ENCODE assay signal across 21 cellular contexts in the genomic region with DNA sequence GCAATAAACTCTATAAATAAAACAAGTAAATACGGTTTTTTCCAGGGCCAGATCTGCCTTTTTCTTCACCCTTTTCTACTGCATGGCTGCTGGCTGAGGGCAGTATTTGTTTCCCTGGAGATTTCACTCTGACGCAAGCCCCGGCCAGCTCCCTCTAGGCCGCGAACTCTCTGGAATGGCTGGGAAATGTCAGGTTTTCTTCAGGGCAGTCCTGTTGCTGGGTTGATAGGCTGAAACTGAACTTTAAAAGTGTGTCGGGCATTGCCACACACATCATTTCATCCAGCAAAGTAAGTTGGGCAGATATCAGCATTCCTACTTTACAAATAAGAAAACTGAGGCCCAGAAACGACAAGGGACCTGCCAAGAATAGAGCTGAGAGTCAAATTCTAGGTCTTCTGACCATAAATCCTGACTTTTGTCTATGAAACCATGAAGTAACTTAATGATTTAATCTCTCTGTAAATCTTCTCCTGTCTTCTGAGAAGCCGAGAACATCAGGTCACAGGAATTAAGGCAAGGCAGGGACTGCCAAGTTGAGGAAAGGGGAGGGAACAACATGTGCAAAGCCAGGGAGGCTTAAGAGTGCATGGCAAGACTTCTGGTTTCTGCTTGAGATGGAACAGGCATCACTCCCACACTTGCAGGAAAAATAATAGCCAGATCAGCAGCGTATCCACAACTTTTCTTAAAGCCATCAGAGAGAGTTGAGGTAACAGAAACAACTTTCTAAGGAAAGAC.
DNase-seq lines count a peak whose midpoint lies in the region; ATAC-seq and TF ChIP-seq lines count a peak whose summit lies in the region.
"Had no signal": no experiment of that assay in that cellular context is flagged by ENCODE, and none has a peak within 500 bp of the region (broad histone marks: within the 10 kb centered on the region; RNA-seq: fewer than 3 reads in every experiment).

No MANE protein-coding gene starts in this region.

- H2BK12ac ChIP-seq in H9 (ENCODE audit: insufficient read length, low read depth, low read length), result no peak overlapping the region

- H3K27ac ChIP-seq in esophagus muscularis mucosa (replicated peaks in 1 of 4) (peak overlapping the region; percentile 9 to 52 (median 28)), hepatocyte (no peak overlapping the region), endodermal cell (ENCODE audit: low read depth, low read length) (no peak overlapping the region), H9 (ENCODE audit: insufficient read length, low read depth, low read length) (no peak overlapping the region)
- no peak overlapping the region for H3K27ac ChIP-seq in effector memory CD4-positive, alpha-beta T cell (ENCODE audit: insufficient read depth, low read length, poor library complexity, severe bottlenecking)
- H3K27ac ChIP-seq: epithelial cell of prostate, HL-60, neutrophil, spleen had no signal

- no peak overlapping the region for H2AK5ac ChIP-seq in H9 (ENCODE audit: insufficient read length, low read length)

- TF ChIP-seq EP300 in esophagus muscularis mucosa (IDR thresholded peaks at IDR 0.05), result no peak

- no peak overlapping the region for H3K18ac ChIP-seq in H9 (ENCODE audit: insufficient read length, low read depth, low read length)

- peaks cover 6% of the 10 kb centered on the region for H3K9me3 Mint-ChIP-seq in endodermal cell
- 0 out of 5 replicates have a peak, but pooled peaks cover 0 to 3% of the 10 kb centered on the region in 2 experiments for H3K9me3 Mint-ChIP-seq in H9

- H3K56ac ChIP-seq in H9 (ENCODE audit: insufficient read length, low read depth, low read length), result no peak overlapping the region

- H3K27me3 Mint-ChIP-seq in endodermal cell (ENCODE audit: insufficient read depth) (peaks cover 2% of the 10 kb centered on the region), H9 (ENCODE audit: low read depth) (no peaks in the 10 kb centered on the region; the same call in 1 of the 2 replicates)

- TF ChIP-seq POLR2A in esophagus muscularis mucosa (IDR thresholded peaks at IDR 0.05; ENCODE audit: low read depth), result no peak

- H3K4ac ChIP-seq in H9 (ENCODE audit: low read depth, low read length), result no peak overlapping the region

- no peak overlapping the region for H2BK120ac ChIP-seq in H9 (ENCODE audit: low read depth, low read length, poor library complexity, severe bottlenecking)

- H4K20me1 ChIP-seq in hepatocyte (ENCODE audit: insufficient read depth, poor library complexity, severe bottlenecking) (no peaks in the 10 kb centered on the region), H9 (ENCODE audit: control insufficient read depth, insufficient read depth, insufficient read length) (no peaks in the 10 kb centered on the region)

- H2BK5ac ChIP-seq in H9 (ENCODE audit: insufficient read length, low read length), result no peak overlapping the region

- no peak overlapping the region for H3K4me3 Mint-ChIP-seq in endodermal cell
- H3K4me3 Mint-ChIP-seq in H9, result no peak overlapping the region
- H3K4me3 Mint-ChIP-seq: T-helper 2 cell treated with Interferon-gamma antibody and Interleukin-4, amounts not matched to agents 5 μg/mL and 100 μg/mL, for 36 hours had no signal

- no peak for TF ChIP-seq CTCF in esophagus muscularis mucosa (IDR thresholded peaks at IDR 0.05)
- no peak for TF ChIP-seq CTCF in hepatocyte (IDR thresholded peaks at IDR 0.05; ENCODE audit: poor library complexity)
- TF ChIP-seq CTCF in endodermal cell (conservative IDR thresholded peaks at IDR 0.05), result no peak
- TF ChIP-seq CTCF in H9 (conservative IDR thresholded peaks at IDR 0.05), result no peak

- no peak overlapping the region for H3K27ac Mint-ChIP-seq in endodermal cell
- peak overlapping the region in 1 of 3 experiments; percentile 38; a peak in 1 of 7 replicates for H3K27ac Mint-ChIP-seq in H9
- H3K27ac Mint-ChIP-seq: T-helper 2 cell treated with Interferon-gamma antibody and Interleukin-4, amounts not matched to agents 5 μg/mL and 100 μg/mL, for 36 hours had no signal

- no peak overlapping the region for H3K23ac ChIP-seq in H9 (ENCODE audit: insufficient read length, low read depth, low read length)

- H2AFZ ChIP-seq in hepatocyte (no peak overlapping the region), H9 (ENCODE audit: low read length) (no peak overlapping the region)

- H3K9me3 ChIP-seq in esophagus muscularis mucosa (no peaks in the 10 kb centered on the region), hepatocyte (ENCODE audit: low read depth) (no peaks in the 10 kb centered on the region), endodermal cell (ENCODE audit: control insufficient read depth, low read length) (no peaks in the 10 kb centered on the region), H9 (ENCODE audit: control insufficient read depth, low read depth, low read length) (no peaks in the 10 kb centered on the region)
- peaks cover 4% of the 10 kb centered on the region for H3K9me3 ChIP-seq in effector memory CD4-positive, alpha-beta T cell (ENCODE audit: control insufficient read depth, low read length)
- H3K9me3 ChIP-seq: neutrophil, tibial nerve had no signal

- H3T11ph ChIP-seq in H9 (ENCODE audit: low read length), result no peak overlapping the region

- no peak overlapping the region for H4K5ac ChIP-seq in H9 (ENCODE audit: insufficient read length, low read depth, low read length)

- WGBS in esophagus muscularis mucosa, result 45% methylated on average over 9 of the region's 9 CpGs
- 63% methylated on average over 9 of the region's 9 CpGs for WGBS in hepatocyte (ENCODE audit: low lambda C conversion rate, missing lambda C conversion rate)
- 87 to 92% methylated on average over 4 to 9 of the region's 9 CpGs for WGBS in endodermal cell (ENCODE audit: insufficient coverage in 1 of 2, insufficient read length in 1 of 2), 2 experiments
- no CpG with 5 or more reads among the region's 9 CpGs for WGBS in H9 (ENCODE audit: extremely low coverage, insufficient read length, low lambda C conversion rate)

- no peak overlapping the region for H4K91ac ChIP-seq in H9 (ENCODE audit: insufficient read length, low read depth, low read length)

- H3K4me2 ChIP-seq in hepatocyte (no peak overlapping the region), H9 (ENCODE audit: insufficient read depth, insufficient read length, low read length) (no peak overlapping the region)

- H2BK20ac ChIP-seq in H9 (ENCODE audit: low read depth, low read length, poor library complexity, severe bottlenecking), result no peak overlapping the region

- H3K27me3 ChIP-seq in esophagus muscularis mucosa (no peaks in the 10 kb centered on the region), hepatocyte (no peaks in the 10 kb centered on the region), endodermal cell (ENCODE audit: control insufficient read depth, insufficient read depth, low read length, poor library complexity, severe bottlenecking) (no peaks in the 10 kb centered on the region), H9 (ENCODE audit: insufficient read depth, low read length) (no peaks in the 10 kb centered on the region)
- H3K27me3 ChIP-seq in effector memory CD4-positive, alpha-beta T cell (replicated peaks; ENCODE audit: control insufficient read depth, insufficient read depth, low read length, poor library complexity, severe bottlenecking), result no peaks in the 10 kb centered on the region
- H3K27me3 ChIP-seq: neutrophil, spleen, tibial nerve had no signal

- no peaks in the 10 kb centered on the region for H3K23me2 ChIP-seq in H9 (ENCODE audit: insufficient read length, low read depth, low read length, poor library complexity, severe bottlenecking)

- no peak overlapping the region for H2BK15ac ChIP-seq in H9 (ENCODE audit: low read depth, low read length)

- no peaks in the 10 kb centered on the region for H3K9me2 ChIP-seq in hepatocyte (replicated peaks; ENCODE audit: insufficient read depth)

- H3K4me3 ChIP-seq in esophagus muscularis mucosa (no peak overlapping the region), hepatocyte (no peak overlapping the region), endodermal cell (ENCODE audit: low read length) (no peak overlapping the region)
- no peak overlapping the region for H3K4me3 ChIP-seq in effector memory CD4-positive, alpha-beta T cell (ENCODE audit: insufficient read depth, low read depth, low read length, poor library complexity, severe bottlenecking)
- H3K4me3 ChIP-seq: spleen, tibial nerve had no signal

- H3K79me1 ChIP-seq in H9 (ENCODE audit: insufficient read depth, low read depth, low read length, poor library complexity, severe bottlenecking), result no peaks in the 10 kb centered on the region

- H3K4me1 Mint-ChIP-seq in endodermal cell, result no peaks in the 10 kb centered on the region
- H3K4me1 Mint-ChIP-seq in H9, result no peaks in the 10 kb centered on the region

- H3K79me2 ChIP-seq in hepatocyte, result no peaks in the 10 kb centered on the region
- H3K79me2 ChIP-seq in H9 (ENCODE audit: insufficient read depth, low read length), result no peaks in the 10 kb centered on the region

- peak; percentile 17 for DNase-seq in Ammon's horn (ENCODE audit: low spot score)
- peak; percentile 72 for DNase-seq in esophagus muscularis mucosa (ENCODE audit: extremely low spot score)
- DNase-seq in hepatocyte (ENCODE audit: low spot score), result peak; percentile 46
- peak; percentile 59 for DNase-seq in sciatic nerve (ENCODE audit: low spot score)
- no peak for DNase-seq in endodermal cell
- DNase-seq in NCI-H748 (lab: John Stamatoyannopoulos, UW; ENCODE audit: unreplicated experiment), result no peak
- DNase-seq in effector memory CD4-positive, alpha-beta T cell, result no peak
- DNase-seq in H9, result no peak
- DNase-seq: activated CD4-positive, CD25-positive, alpha-beta regulatory T cell; DMS 273 treated with DMSO at 0.1 percent for 48 hours; GF-D8; GOT3; KG1; NCI-H2029 treated with DMSO at 0.1 percent for 48 hours; NCI-H510A treated with DMSO at 0.1 percent for 48 hours; spleen had no signal

- H3K36me3 ChIP-seq in esophagus muscularis mucosa (no peaks in the 10 kb centered on the region), hepatocyte (replicated peaks; ENCODE audit: insufficient read depth, low read depth) (no peaks in the 10 kb centered on the region), endodermal cell (ENCODE audit: control insufficient read depth, insufficient read depth, low read length) (no peaks in the 10 kb centered on the region)
- H3K36me3 ChIP-seq in effector memory CD4-positive, alpha-beta T cell (ENCODE audit: control insufficient read depth, insufficient read depth, low read length), result no peaks in the 10 kb centered on the region
- H3K36me3 ChIP-seq: neutrophil, spleen, tibial nerve had no signal

- intact Hi-C loops in esophagus muscularis mucosa (cut with DNase I) (no loop called here), sciatic nerve (cut with DNase I) (no loop called here)

- H3K36me3 Mint-ChIP-seq in endodermal cell (ENCODE audit: low read depth) (no peaks in the 10 kb centered on the region), H9 (ENCODE audit: insufficient read depth in 1 of 3, low read depth in 3 of 3) (no peaks in the 10 kb centered on the region)

- no peak overlapping the region for H3K9ac ChIP-seq in endodermal cell (ENCODE audit: extremely low read depth, low read length, poor library complexity, severe bottlenecking)
- no peak overlapping the region for H3K9ac ChIP-seq in H9 (ENCODE audit: extremely low read depth, insufficient read length, low read length)

- no peak overlapping the region for H3K14ac ChIP-seq in H9 (ENCODE audit: insufficient read depth, low read length)

- ATAC-seq in sciatic nerve, result peak; percentile 88

- no peak overlapping the region for H4K8ac ChIP-seq in H9 (replicated peaks; ENCODE audit: insufficient read length, low read depth, low read length)

- no peaks in the 10 kb centered on the region for H3K4me1 ChIP-seq in esophagus muscularis mucosa
- H3K4me1 ChIP-seq in hepatocyte (ENCODE audit: insufficient read depth), result no peaks in the 10 kb centered on the region
- no peaks in the 10 kb centered on the region for H3K4me1 ChIP-seq in endodermal cell (ENCODE audit: control insufficient read depth, insufficient read depth, low read length)
- no peaks in the 10 kb centered on the region for H3K4me1 ChIP-seq in effector memory CD4-positive, alpha-beta T cell (ENCODE audit: control insufficient read depth, insufficient read depth, low read length, poor library complexity, severe bottlenecking)
- H3K4me1 ChIP-seq in H9 (ENCODE audit: insufficient read depth, low read length), result no peaks in the 10 kb centered on the region
- H3K4me1 ChIP-seq: spleen, tibial nerve had no signal

Comparison
In these comparisons a context has a peak if more than half of its experiments do, and no peak if none do; other contexts are left out.
1. DNase-seq: peak in Ammon's horn (single experiment), esophagus muscularis mucosa (single experiment), hepatocyte (single experiment) and sciatic nerve (single experiment); none in endodermal cell (single experiment), NCI-H748 (single experiment), effector memory CD4-positive, alpha-beta T cell (0 of 3) and H9 (single experiment).
2. H3K27ac ChIP-seq: peak in esophagus muscularis mucosa (4 of 4); none in hepatocyte (single experiment), endodermal cell (single experiment), effector memory CD4-positive, alpha-beta T cell (single experiment) and H9 (single experiment).